Comparison of ENCODE assay signal across 27 cellular contexts in genomic region chr4:3268395-3269104, GRCh38. TPM values are rescaled to one million over a fixed set of nuclear protein-coding genes. Genes with fewer than 3 reads are reported as not detected.
A peak's percentile ranks its signal among the peaks of the same experiment; 100 is the strongest.
DNase-seq lines count a peak whose midpoint lies in the region; ATAC-seq and TF ChIP-seq lines count a peak whose summit lies in the region.
"Had no signal": no experiment of that assay in that cellular context is flagged by ENCODE, and none has a peak within 500 bp of the region (broad histone marks: within the 10 kb centered on the region; RNA-seq: fewer than 3 reads in every experiment).

No MANE protein-coding gene starts in this region.

- no peak for TF ChIP-seq POLR2A in sigmoid colon (IDR thresholded peaks at IDR 0.05)

- H2AFZ ChIP-seq in hepatocyte: no peak overlapping the region

- H3K4me3 ChIP-seq in H7 (ENCODE audit: insufficient read depth, low read depth, low read length) (no peak overlapping the region), hepatocyte (no peak overlapping the region), sigmoid colon (no peak overlapping the region)
- H3K4me3 ChIP-seq: cardiac muscle cell, MG63, thyroid gland had no signal

- no peak for TF ChIP-seq CTCF in hepatocyte (IDR thresholded peaks at IDR 0.05; ENCODE audit: poor library complexity)
- no peak for TF ChIP-seq CTCF in sigmoid colon (IDR thresholded peaks at IDR 0.05)
- no peak for TF ChIP-seq CTCF in activated CD8-positive, alpha-beta T cell treated with anti-CD3 and anti-CD28 coated beads for 36 hours (IDR thresholded peaks at IDR 0.05)

- H3K4me3 Mint-ChIP-seq in activated CD8-positive, alpha-beta T cell treated with anti-CD3 and anti-CD28 coated beads for 36 hours: no peak overlapping the region
- H3K4me3 Mint-ChIP-seq: activated CD4-positive, alpha-beta memory T cell treated with anti-CD3 and anti-CD28 coated beads for 36 hours; activated naive CD4-positive, alpha-beta T cell treated with anti-CD3 and anti-CD28 coated beads, Interleukin-2, amount 10 ng/mL, durations not matched to agents 7 days and 5 days; CD4-positive, alpha-beta T cell; T-cell had no signal

- no peaks in the 10 kb centered on the region for H3K79me2 ChIP-seq in hepatocyte

- no peak overlapping the region for H3K27ac ChIP-seq in hepatocyte
- H3K27ac ChIP-seq in sigmoid colon: no peak overlapping the region
- H3K27ac ChIP-seq: cardiac muscle cell, thyroid gland had no signal

- H3K9me3 ChIP-seq in hepatocyte (ENCODE audit: low read depth): no peaks in the 10 kb centered on the region
- no peaks in the 10 kb centered on the region for H3K9me3 ChIP-seq in sigmoid colon
- H3K9me3 ChIP-seq: MG63, thyroid gland had no signal

- no peaks in the 10 kb centered on the region for H3K27me3 Mint-ChIP-seq in activated CD8-positive, alpha-beta T cell treated with anti-CD3 and anti-CD28 coated beads for 36 hours
- H3K27me3 Mint-ChIP-seq: activated CD4-positive, alpha-beta memory T cell treated with anti-CD3 and anti-CD28 coated beads for 36 hours; CD4-positive, alpha-beta T cell; T-cell had no signal

- H3K27ac Mint-ChIP-seq in activated CD8-positive, alpha-beta T cell treated with anti-CD3 and anti-CD28 coated beads for 36 hours: no peak overlapping the region
- H3K27ac Mint-ChIP-seq: activated CD4-positive, alpha-beta memory T cell treated with anti-CD3 and anti-CD28 coated beads for 36 hours; activated naive CD4-positive, alpha-beta T cell treated with anti-CD3 and anti-CD28 coated beads, Interleukin-2, amount 10 ng/mL, durations not matched to agents 7 days and 5 days; CD4-positive, alpha-beta T cell; T-cell had no signal

- peaks cover 1% of the 10 kb centered on the region for H3K4me1 Mint-ChIP-seq in activated CD8-positive, alpha-beta T cell treated with anti-CD3 and anti-CD28 coated beads for 36 hours (ENCODE audit: low read depth)
- H3K4me1 Mint-ChIP-seq: activated naive CD4-positive, alpha-beta T cell treated with anti-CD3 and anti-CD28 coated beads, Interleukin-2, amount 10 ng/mL, durations not matched to agents 7 days and 5 days; T-cell had no signal

- no peak for ATAC-seq in HG03469 (IDR thresholded peaks at IDR 0.05; ENCODE audit: unreplicated experiment)
- ATAC-seq in GM19467 (IDR thresholded peaks at IDR 0.05; ENCODE audit: unreplicated experiment): no peak
- ATAC-seq in activated CD8-positive, alpha-beta T cell treated with anti-CD3 and anti-CD28 coated beads for 36 hours: no peak
- ATAC-seq: activated CD4-positive, CD25-positive, alpha-beta regulatory T cell treated with anti-CD3 and anti-CD28 coated beads, Interleukin-2, amount 50 U/mL, for 24 hours; T-cell had no signal

- H3K4me2 ChIP-seq in hepatocyte: no peak overlapping the region

- H3K4me1 ChIP-seq in hepatocyte (ENCODE audit: insufficient read depth) (no peaks in the 10 kb centered on the region), sigmoid colon (peaks cover 0 to 11% (median 8%) of the 10 kb centered on the region in 4 donors)
- H3K4me1 ChIP-seq: thyroid gland had no signal

- 86% methylated on average over 16 of the region's 17 CpGs for WGBS in hepatocyte (ENCODE audit: low lambda C conversion rate, missing lambda C conversion rate)
- 76 to 87% methylated on average over 17 of the region's 17 CpGs for WGBS in sigmoid colon, 2 donors

- CTCF ChIA-PET in activated CD8-positive, alpha-beta T cell treated with anti-CD3 and anti-CD28 coated beads for 36 hours (lab: Charles Lee): no interaction called here

- POLR2A ChIA-PET in activated CD8-positive, alpha-beta T cell treated with anti-CD3 and anti-CD28 coated beads for 36 hours (lab: Charles Lee): no interaction called here

- H3K27me3 ChIP-seq in H7 (ENCODE audit: control insufficient read depth, insufficient read depth, low read length): no peaks in the 10 kb centered on the region
- no peaks in the 10 kb centered on the region for H3K27me3 ChIP-seq in hepatocyte
- no peaks in the 10 kb centered on the region for H3K27me3 ChIP-seq in sigmoid colon
- H3K27me3 ChIP-seq: cardiac muscle cell, MG63, thyroid gland had no signal

- H4K20me1 ChIP-seq in hepatocyte (ENCODE audit: insufficient read depth, poor library complexity, severe bottlenecking): no peaks in the 10 kb centered on the region

- H3K36me3 ChIP-seq in H7 (replicated peaks; ENCODE audit: control insufficient read depth, insufficient read depth, low read length): no peaks in the 10 kb centered on the region
- no peaks in the 10 kb centered on the region for H3K36me3 ChIP-seq in hepatocyte (replicated peaks; ENCODE audit: insufficient read depth, low read depth)
- no peaks in the 10 kb centered on the region for H3K36me3 ChIP-seq in sigmoid colon
- H3K36me3 ChIP-seq: cardiac muscle cell, MG63, thyroid gland had no signal

- peaks cover 2% of the 10 kb centered on the region for H3K9me3 Mint-ChIP-seq in activated CD8-positive, alpha-beta T cell treated with anti-CD3 and anti-CD28 coated beads for 36 hours
- H3K9me3 Mint-ChIP-seq: activated CD4-positive, alpha-beta memory T cell treated with anti-CD3 and anti-CD28 coated beads for 36 hours; activated naive CD4-positive, alpha-beta T cell treated with anti-CD3 and anti-CD28 coated beads, Interleukin-2, amount 10 ng/mL, durations not matched to agents 7 days and 5 days had no signal

- peak; percentile 27 for DNase-seq in D341Med (ENCODE audit: low spot score)
- peak; percentile 56 for DNase-seq in H7
- DNase-seq in hepatocyte (ENCODE audit: low spot score): peak; percentile 2
- peak; percentile 60 for DNase-seq in sigmoid colon
- DNase-seq in activated CD8-positive, alpha-beta T cell treated with anti-CD3 and anti-CD28 coated beads for 36 hours: no peak
- DNase-seq: activated CD4-positive, alpha-beta memory T cell treated with anti-CD3 and anti-CD28 coated beads for 36 hours; activated naive CD4-positive, alpha-beta T cell treated with anti-CD3 and anti-CD28 coated beads, Interleukin-2, amount 10 ng/mL, durations not matched to agents 7 days and 5 days; activated T-cell treated with anti-CD3 and anti-CD28 coated beads, Interleukin-2, amount 50 U/mL, for 1 hour; amniotic stem cell; CD4-positive, alpha-beta T cell; dermis blood vessel endothelial cell; DMS 273 treated with DMSO at 0.1 percent for 48 hours; KBM-7; MG63; NCI-H2081 treated with DMSO at 0.1 percent for 48 hours; NCI-H345; SIG-M5; stimulated activated CD4-positive, alpha-beta T cell treated with anti-CD3 and anti-CD28 coated beads, Interleukin-2, amount 100 ng/mL, for 48 hours; stimulated activated naive CD4-positive, alpha-beta T cell had no signal

- no peaks in the 10 kb centered on the region for H3K9me2 ChIP-seq in hepatocyte (replicated peaks; ENCODE audit: insufficient read depth)

- intact Hi-C loops in sigmoid colon (cut with DNase I): no loop called here
- intact Hi-C loops in activated CD8-positive, alpha-beta T cell treated with anti-CD3 and anti-CD28 coated beads for 36 hours (cut with micrococcal nuclease): no loop called here

- no peaks in the 10 kb centered on the region for H3K36me3 Mint-ChIP-seq in activated CD8-positive, alpha-beta T cell treated with anti-CD3 and anti-CD28 coated beads for 36 hours (ENCODE audit: low read depth)
- H3K36me3 Mint-ChIP-seq: activated CD4-positive, alpha-beta memory T cell treated with anti-CD3 and anti-CD28 coated beads for 36 hours; activated naive CD4-positive, alpha-beta T cell treated with anti-CD3 and anti-CD28 coated beads, Interleukin-2, amount 10 ng/mL, durations not matched to agents 7 days and 5 days had no signal

- TF ChIP-seq EP300 in sigmoid colon (IDR thresholded peaks at IDR 0.05): no peak

RNA-seq across cellular contexts. Expression of gene MSANTD1, which starts 19.6 kb away (rescaled TPM):
- 0.07 and 0.24 TPM in 2 replicates for total RNA-seq in H7 (2014; rRNA removed; shearing (Covaris generic))
- total RNA-seq in hepatocyte: 0.08 and 0.57 TPM in 2 replicates
- polyA plus RNA-seq in hepatocyte: 0.30 and 0.51 TPM in 2 replicates
- total RNA-seq in sigmoid colon: 1 to 10 TPM in 2 of 4 donors, under 1 TPM in 2; 0.16 to 1.2 (median 0.73) TPM
- under 1 TPM in 2 of 3 donors, not detected in 1; under 0.01 to 0.44 TPM for polyA plus RNA-seq in sigmoid colon
- total RNA-seq in activated CD8-positive, alpha-beta T cell treated with anti-CD3 and anti-CD28 coated beads for 36 hours: under 1 TPM; 0.43 TPM
- total RNA-seq: HT1080 had no signal
- polyA plus RNA-seq: keratinocyte had no signal

RNA-seq across cellular contexts. Expression of gene RGS12, which starts 24.3 kb away (rescaled TPM):
- total RNA-seq in H7 (2014; rRNA removed; shearing (Covaris generic)): 18.7 and 19.7 TPM in 2 replicates
- 22.5 and 33.6 TPM in 2 replicates for total RNA-seq in hepatocyte
- polyA plus RNA-seq in hepatocyte: 19.6 and 31.9 TPM in 2 replicates
- 10 to 100 TPM; 15.7 to 21.6 (median 17.8) TPM for total RNA-seq in sigmoid colon
- 10 to 100 TPM in 1 of 3 donors, 1 to 10 TPM in 2; 3.0 to 14.6 (median 6.7) TPM for polyA plus RNA-seq in sigmoid colon
- total RNA-seq in activated CD8-positive, alpha-beta T cell treated with anti-CD3 and anti-CD28 coated beads for 36 hours: 1 to 10 TPM; 4.6 to 4.7 TPM
